Comparison of ENCODE assay signal across 2 cellular contexts in the genomic region with DNA sequence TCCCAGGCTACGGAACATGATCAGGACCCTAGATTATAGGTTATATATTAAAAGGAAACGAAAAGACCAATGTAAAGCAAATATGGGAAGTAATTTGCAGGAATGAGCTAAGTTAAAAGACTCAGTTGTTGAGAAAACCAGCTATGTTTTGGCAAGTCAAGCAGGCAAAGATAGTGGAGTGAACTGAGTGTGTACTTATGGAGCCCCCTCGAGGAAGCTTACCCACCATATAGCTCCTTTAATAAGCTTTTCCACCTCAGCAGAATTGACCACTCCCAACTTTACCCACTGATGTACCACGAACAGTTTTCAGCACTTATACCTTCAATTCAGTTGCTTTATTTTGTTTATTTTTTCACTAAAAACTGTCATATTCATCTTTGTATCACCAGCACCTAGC.
TF ChIP-seq lines count a peak whose summit lies in the region.

No MANE protein-coding gene starts in this region.

TF ChIP-seq in GM23338, 12 proteins besides CTCF, POLR2A, EP300 and RAD21 (continues in another document):
- TF ChIP-seq STAT1 (IDR thresholded peaks at IDR 0.05; ENCODE audit: unreplicated experiment) (no peak), EZH2phosphoT487 (IDR thresholded peaks at IDR 0.05; ENCODE audit: unreplicated experiment) (no peak), CREB1 (CRISPR knock-in tag; IDR thresholded peaks at IDR 0.05; ENCODE audit: low read depth) (no peak), ZNF114 (CRISPR knock-in tag; IDR thresholded peaks at IDR 0.05) (no peak), POLR2AphosphoS5 (IDR thresholded peaks at IDR 0.05; ENCODE audit: low read depth) (no peak), EZH2 (IDR thresholded peaks at IDR 0.05; ENCODE audit: low read depth, unreplicated experiment) (no peak), ZNF462 (CRISPR knock-in tag; IDR thresholded peaks at IDR 0.05) (no peak), NANOG (IDR thresholded peaks at IDR 0.05; ENCODE audit: borderline replicate concordance) (no peak), JUNB (IDR thresholded peaks at IDR 0.05; ENCODE audit: unreplicated experiment) (no peak)
- TF ChIP-seq, protein P1, sequence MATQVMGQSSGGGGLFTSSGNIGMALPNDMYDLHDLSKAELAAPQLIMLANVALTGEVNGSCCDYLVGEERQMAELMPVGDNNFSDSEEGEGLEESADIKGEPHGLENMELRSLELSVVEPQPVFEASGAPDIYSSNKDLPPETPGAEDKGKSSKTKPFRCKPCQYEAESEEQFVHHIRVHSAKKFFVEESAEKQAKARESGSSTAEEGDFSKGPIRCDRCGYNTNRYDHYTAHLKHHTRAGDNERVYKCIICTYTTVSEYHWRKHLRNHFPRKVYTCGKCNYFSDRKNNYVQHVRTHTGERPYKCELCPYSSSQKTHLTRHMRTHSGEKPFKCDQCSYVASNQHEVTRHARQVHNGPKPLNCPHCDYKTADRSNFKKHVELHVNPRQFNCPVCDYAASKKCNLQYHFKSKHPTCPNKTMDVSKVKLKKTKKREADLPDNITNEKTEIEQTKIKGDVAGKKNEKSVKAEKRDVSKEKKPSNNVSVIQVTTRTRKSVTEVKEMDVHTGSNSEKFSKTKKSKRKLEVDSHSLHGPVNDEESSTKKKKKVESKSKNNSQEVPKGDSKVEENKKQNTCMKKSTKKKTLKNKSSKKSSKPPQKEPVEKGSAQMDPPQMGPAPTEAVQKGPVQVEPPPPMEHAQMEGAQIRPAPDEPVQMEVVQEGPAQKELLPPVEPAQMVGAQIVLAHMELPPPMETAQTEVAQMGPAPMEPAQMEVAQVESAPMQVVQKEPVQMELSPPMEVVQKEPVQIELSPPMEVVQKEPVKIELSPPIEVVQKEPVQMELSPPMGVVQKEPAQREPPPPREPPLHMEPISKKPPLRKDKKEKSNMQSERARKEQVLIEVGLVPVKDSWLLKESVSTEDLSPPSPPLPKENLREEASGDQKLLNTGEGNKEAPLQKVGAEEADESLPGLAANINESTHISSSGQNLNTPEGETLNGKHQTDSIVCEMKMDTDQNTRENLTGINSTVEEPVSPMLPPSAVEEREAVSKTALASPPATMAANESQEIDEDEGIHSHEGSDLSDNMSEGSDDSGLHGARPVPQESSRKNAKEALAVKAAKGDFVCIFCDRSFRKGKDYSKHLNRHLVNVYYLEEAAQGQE (IDR thresholded peaks at IDR 0.05; ENCODE audit: unreplicated experiment): no peak

TF ChIP-seq in K562, 482 proteins besides CTCF, POLR2A, EP300 and RAD21:
- TF ChIP-seq ZNF280B (CRISPR knock-in tag; IDR thresholded peaks at IDR 0.05) (no peak), U2AF1 (optimal IDR thresholded peaks at IDR 0.05; ENCODE audit: low read depth, low read length) (no peak), TCF7L2 (IDR thresholded peaks at IDR 0.05; ENCODE audit: low read depth, low read length) (no peak), FOXJ2 (tag; IDR thresholded peaks at IDR 0.05) (no peak), POLR2AphosphoS2 (IDR thresholded peaks at IDR 0.05; ENCODE audit: low read length) (no peak), ZSCAN32 (CRISPR knock-in tag; IDR thresholded peaks at IDR 0.05) (no peak), HMGN3 (IDR thresholded peaks at IDR 0.05; ENCODE audit: borderline replicate concordance, extremely low read depth, insufficient read length, low read depth, low read length) (no peak), MITF (IDR thresholded peaks at IDR 0.05) (no peak), HDAC8 (tag; IDR thresholded peaks at IDR 0.05) (no peak), GATAD2A (IDR thresholded peaks at IDR 0.05) (no peak), MCM5 (IDR thresholded peaks at IDR 0.05; ENCODE audit: low read depth) (no peak), COPS2 (conservative IDR thresholded peaks at IDR 0.05) (no peak), ATF2 (CRISPR knock-in tag; IDR thresholded peaks at IDR 0.05) (no peak), ARID1B (IDR thresholded peaks at IDR 0.05) (no peak), PBX2 (CRISPR knock-in tag; IDR thresholded peaks at IDR 0.05; ENCODE audit: low read depth) (no peak), PBX2 (tag; conservative IDR thresholded peaks at IDR 0.05; ENCODE audit: low read depth) (no peak), MTA3 (IDR thresholded peaks at IDR 0.05; ENCODE audit: borderline replicate concordance) (no peak)
- TF ChIP-seq, protein P2, sequence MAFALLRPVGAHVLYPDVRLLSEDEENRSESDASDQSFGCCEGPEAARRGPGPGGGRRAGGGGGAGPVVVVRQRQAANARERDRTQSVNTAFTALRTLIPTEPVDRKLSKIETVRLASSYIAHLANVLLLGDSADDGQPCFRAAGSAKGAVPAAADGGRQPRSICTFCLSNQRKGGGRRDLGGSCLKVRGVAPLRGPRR (CRISPR knock-in tag; IDR thresholded peaks at IDR 0.05): no peak
- TF ChIP-seq, protein P3, sequence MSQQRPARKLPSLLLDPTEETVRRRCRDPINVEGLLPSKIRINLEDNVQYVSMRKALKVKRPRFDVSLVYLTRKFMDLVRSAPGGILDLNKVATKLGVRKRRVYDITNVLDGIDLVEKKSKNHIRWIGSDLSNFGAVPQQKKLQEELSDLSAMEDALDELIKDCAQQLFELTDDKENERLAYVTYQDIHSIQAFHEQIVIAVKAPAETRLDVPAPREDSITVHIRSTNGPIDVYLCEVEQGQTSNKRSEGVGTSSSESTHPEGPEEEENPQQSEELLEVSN (IDR thresholded peaks at IDR 0.05; ENCODE audit: borderline replicate concordance in 1 of 2, extremely low read depth in 1 of 2, insufficient read depth in 1 of 2, insufficient read length in 1 of 2, low read depth in 1 of 2, low read length in 1 of 2, poor library complexity in 1 of 2, severe bottlenecking in 1 of 2): no peak
- TF ChIP-seq, protein P4, sequence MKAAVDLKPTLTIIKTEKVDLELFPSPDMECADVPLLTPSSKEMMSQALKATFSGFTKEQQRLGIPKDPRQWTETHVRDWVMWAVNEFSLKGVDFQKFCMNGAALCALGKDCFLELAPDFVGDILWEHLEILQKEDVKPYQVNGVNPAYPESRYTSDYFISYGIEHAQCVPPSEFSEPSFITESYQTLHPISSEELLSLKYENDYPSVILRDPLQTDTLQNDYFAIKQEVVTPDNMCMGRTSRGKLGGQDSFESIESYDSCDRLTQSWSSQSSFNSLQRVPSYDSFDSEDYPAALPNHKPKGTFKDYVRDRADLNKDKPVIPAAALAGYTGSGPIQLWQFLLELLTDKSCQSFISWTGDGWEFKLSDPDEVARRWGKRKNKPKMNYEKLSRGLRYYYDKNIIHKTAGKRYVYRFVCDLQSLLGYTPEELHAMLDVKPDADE (conservative IDR thresholded peaks at IDR 0.05; ENCODE audit: control insufficient read depth, low read depth, low read length): no peak
TF ChIP-seq in K562: peak in this region for 0.
